15 cellular contexts compared by ENCODE assay signal in the genomic region with DNA sequence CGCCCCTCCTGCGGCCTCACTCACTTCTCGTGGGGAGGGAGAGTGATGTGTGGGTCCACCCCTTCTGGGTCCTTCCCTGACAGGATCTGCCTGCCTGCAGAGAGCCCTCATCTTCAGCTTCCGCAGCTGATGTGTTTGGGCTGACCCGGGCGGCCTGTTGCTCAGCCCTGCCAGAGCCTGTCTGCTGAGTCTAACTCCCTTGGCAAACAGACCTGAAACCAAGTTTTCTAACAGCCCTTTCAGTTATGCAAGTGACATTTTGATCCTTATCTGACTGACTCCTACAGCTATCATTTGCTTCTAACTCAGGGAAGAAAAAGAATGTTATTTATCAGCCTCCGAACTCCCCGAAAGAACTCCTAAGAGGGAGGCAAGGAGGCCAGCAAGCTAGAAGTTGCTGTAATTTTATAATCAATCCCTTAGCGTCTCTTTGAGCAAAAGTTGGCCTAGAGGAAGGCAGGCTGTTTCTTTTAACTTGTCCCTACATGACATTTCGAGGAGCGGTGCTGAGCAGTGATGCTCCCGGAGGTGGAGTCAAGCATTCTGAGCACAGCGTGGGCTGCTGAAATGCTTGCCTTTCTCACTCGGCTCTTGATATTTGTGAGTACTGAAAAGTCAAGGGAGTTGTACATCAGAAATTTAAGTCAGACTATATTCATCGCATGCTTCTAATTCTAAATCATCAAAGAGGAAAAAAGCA. TPM values are rescaled to one million over a fixed set of nuclear protein-coding genes. Genes with fewer than 3 reads are reported as not detected.
A peak's percentile ranks its signal among the peaks of the same experiment; 100 is the strongest.
DNase-seq lines count a peak whose midpoint lies in the region; ATAC-seq, FAIRE-seq and TF ChIP-seq lines count a peak whose summit lies in the region.
"Had no signal": no experiment of that assay in that cellular context is flagged by ENCODE, and none has a peak within 500 bp of the region (broad histone marks: within the 10 kb centered on the region; RNA-seq: fewer than 3 reads in every experiment).

No MANE protein-coding gene starts in this region.

- 55% methylated on average over 15 of the region's 15 CpGs for WGBS in right cardiac atrium
- 23% methylated on average over 15 of the region's 15 CpGs for WGBS in prostate gland
- 75% methylated on average over 14 of the region's 15 CpGs for WGBS in hepatocyte (ENCODE audit: low lambda C conversion rate, missing lambda C conversion rate)

- H3K79me2 ChIP-seq in GM23338 (replicated peaks; ENCODE audit: insufficient read depth) (no peaks in the 10 kb centered on the region; the same call in 1 of the 2 replicates), hepatocyte (no peaks in the 10 kb centered on the region)

- no peak overlapping the region for H3K27ac ChIP-seq in GM23338 (ENCODE audit: low read depth)
- H3K27ac ChIP-seq in caudate nucleus (ENCODE audit: low read depth, low read length) = peak overlapping the region; percentile 45
- no peak overlapping the region for H3K27ac ChIP-seq in right cardiac atrium (ENCODE audit: low read length)
- peak overlapping the region; percentile 47 to 58 for H3K27ac ChIP-seq in prostate gland
- H3K27ac ChIP-seq in hepatocyte = no peak overlapping the region

- H4K20me1 ChIP-seq in GM23338 (replicated peaks; ENCODE audit: insufficient read depth) (no peaks in the 10 kb centered on the region), hepatocyte (ENCODE audit: insufficient read depth, poor library complexity, severe bottlenecking) (no peaks in the 10 kb centered on the region)

- peaks cover 32% of the 10 kb centered on the region for H3K36me3 ChIP-seq in GM23338 (ENCODE audit: insufficient read depth)
- H3K36me3 ChIP-seq in prostate gland = peaks cover 7 to 17% of the 10 kb centered on the region in 2 donors
- peaks cover 5% of the 10 kb centered on the region for H3K36me3 ChIP-seq in hepatocyte (replicated peaks; ENCODE audit: insufficient read depth, low read depth)

- H3K4me1 ChIP-seq in GM23338 (ENCODE audit: insufficient read depth) (peaks cover 12% of the 10 kb centered on the region; the same call in 1 of the 2 replicates), right cardiac atrium (ENCODE audit: control insufficient read depth, insufficient read depth, low read length) (peaks cover 3% of the 10 kb centered on the region), prostate gland (replicated peaks) (peaks cover 3% of the 10 kb centered on the region), hepatocyte (ENCODE audit: insufficient read depth) (no peaks in the 10 kb centered on the region)

- no peak overlapping the region for H2AFZ ChIP-seq in GM23338
- no peak overlapping the region for H2AFZ ChIP-seq in hepatocyte

- H3K4me1 Mint-ChIP-seq in GM23338 = peaks cover 7% of the 10 kb centered on the region

- no peak overlapping the region for H3K4me3 Mint-ChIP-seq in GM23338
- H3K4me3 Mint-ChIP-seq: activated naive CD8-positive, alpha-beta T cell treated with anti-CD3 and anti-CD28 coated beads, Interleukin-2, amount 50 U/mL, for 24 hours had no signal

- intact Hi-C loops in right cardiac atrium (cut with DNase I) = no loop called here
- intact Hi-C loops in prostate gland (cut with DNase I) = loop anchor here (5.0 to 10.0 kb wide), 2 partner anchors 87 to 325 kb away; no protein-coding TSS in a partner anchor

- H3K4me2 ChIP-seq in GM23338 = no peak overlapping the region
- no peak overlapping the region for H3K4me2 ChIP-seq in hepatocyte

- TF ChIP-seq POLR2A in prostate gland (IDR thresholded peaks at IDR 0.05) = no peak

- H3K9me3 Mint-ChIP-seq in GM23338 = peaks cover 6% of the 10 kb centered on the region; the same call in 2 of the 3 replicates
- H3K9me3 Mint-ChIP-seq: activated naive CD8-positive, alpha-beta T cell treated with anti-CD3 and anti-CD28 coated beads, Interleukin-2, amount 50 U/mL, for 24 hours had no signal

- H3K9me3 ChIP-seq in right cardiac atrium (ENCODE audit: control insufficient read depth, low read length) (no peaks in the 10 kb centered on the region), prostate gland (no peaks in the 10 kb centered on the region), hepatocyte (ENCODE audit: low read depth) (no peaks in the 10 kb centered on the region)

- H3K36me3 Mint-ChIP-seq in GM23338 (ENCODE audit: low read depth) = peaks cover 52% of the 10 kb centered on the region

- H3K27me3 ChIP-seq in GM23338 (ENCODE audit: insufficient read depth) = no peaks in the 10 kb centered on the region
- no peaks in the 10 kb centered on the region for H3K27me3 ChIP-seq in right cardiac atrium (ENCODE audit: control insufficient read depth, insufficient read depth)
- no peaks in the 10 kb centered on the region for H3K27me3 ChIP-seq in prostate gland (replicated peaks; ENCODE audit: insufficient read depth)
- H3K27me3 ChIP-seq in hepatocyte = no peaks in the 10 kb centered on the region

- no peak overlapping the region; the same call in 1 of the 2 replicates for H3K27ac Mint-ChIP-seq in GM23338
- H3K27ac Mint-ChIP-seq: activated naive CD8-positive, alpha-beta T cell treated with anti-CD3 and anti-CD28 coated beads, Interleukin-2, amount 50 U/mL, for 24 hours had no signal

- no peak for DNase-seq in GM23338 (ENCODE audit: low spot score)
- DNase-seq in caudate nucleus (lab: John Stamatoyannopoulos, UW) = peak in 42 of 61 donors; percentile 24 to 96 (median 58)
- DNase-seq in right cardiac atrium = peak in 2 of 3 donors; percentile 45 to 67
- DNase-seq in prostate gland (ENCODE audit: low spot score) = peak; percentile 34
- no peak for DNase-seq in hepatocyte (ENCODE audit: low spot score)
- no peak for DNase-seq in activated naive CD4-positive, alpha-beta T cell (lab: John Stamatoyannopoulos, UW)
- no peak for DNase-seq in GM19239 (ENCODE audit: insufficient read length, low spot score)
- DNase-seq: activated CD8-positive, alpha-beta memory T cell treated with anti-CD3 and anti-CD28 coated beads, Interleukin-2, amount 50 U/mL, for 48 hours; activated naive CD8-positive, alpha-beta T cell treated with anti-CD3 and anti-CD28 coated beads, Interleukin-2, amount 50 U/mL, for 24 hours; AML-193; DMS53; Kasumi-1; NCI-H187 treated with DMSO at 0.1 percent for 48 hours; NCI-H774 had no signal

- H3K9me2 ChIP-seq in GM23338 (ENCODE audit: insufficient read depth) = no peaks in the 10 kb centered on the region
- no peaks in the 10 kb centered on the region for H3K9me2 ChIP-seq in hepatocyte (replicated peaks; ENCODE audit: insufficient read depth)

- ATAC-seq in GM23338 (peak; percentile 42; the same call in 2 of the 3 replicates), right cardiac atrium (peak; percentile 56 to 67), GM21529 (IDR thresholded peaks at IDR 0.05; ENCODE audit: unreplicated experiment) (no peak)
- ATAC-seq: activated naive CD8-positive, alpha-beta T cell treated with anti-CD3 and anti-CD28 coated beads, Interleukin-2, amount 50 U/mL, for 24 hours had no signal

- H3K4me3 ChIP-seq in GM23338 = no peak overlapping the region
- no peak overlapping the region for H3K4me3 ChIP-seq in right cardiac atrium (ENCODE audit: low read length)
- no peak overlapping the region for H3K4me3 ChIP-seq in prostate gland
- H3K4me3 ChIP-seq in hepatocyte = no peak overlapping the region

- no peak for TF ChIP-seq CTCF in GM23338 (conservative IDR thresholded peaks at IDR 0.05; ENCODE audit: low read depth in 2 of 2)
- TF ChIP-seq CTCF in prostate gland (IDR thresholded peaks at IDR 0.05) = no peak
- TF ChIP-seq CTCF in hepatocyte (IDR thresholded peaks at IDR 0.05; ENCODE audit: poor library complexity) = no peak

- no peak for FAIRE-seq in GM19239 (lab: Jason Lieb, UNC)

- H3F3A ChIP-seq in GM23338 (replicated peaks; ENCODE audit: low read depth) = no peaks in the 10 kb centered on the region

- H3K27me3 Mint-ChIP-seq in GM23338 (ENCODE audit: insufficient read depth, low read depth, poor library complexity) = peaks cover 1% of the 10 kb centered on the region
- H3K27me3 Mint-ChIP-seq: activated naive CD8-positive, alpha-beta T cell treated with anti-CD3 and anti-CD28 coated beads, Interleukin-2, amount 50 U/mL, for 24 hours had no signal

TF ChIP-seq in GM23338, 12 proteins besides CTCF, POLR2A, EP300 and RAD21:
- TF ChIP-seq ZNF331 (CRISPR knock-in tag; IDR thresholded peaks at IDR 0.05; ENCODE audit: low read depth) = no peak
- no peak for TF ChIP-seq CREB1 (CRISPR knock-in tag; IDR thresholded peaks at IDR 0.05; ENCODE audit: low read depth)
- no peak for TF ChIP-seq STAT1 (IDR thresholded peaks at IDR 0.05; ENCODE audit: unreplicated experiment)
- TF ChIP-seq, protein P1, sequence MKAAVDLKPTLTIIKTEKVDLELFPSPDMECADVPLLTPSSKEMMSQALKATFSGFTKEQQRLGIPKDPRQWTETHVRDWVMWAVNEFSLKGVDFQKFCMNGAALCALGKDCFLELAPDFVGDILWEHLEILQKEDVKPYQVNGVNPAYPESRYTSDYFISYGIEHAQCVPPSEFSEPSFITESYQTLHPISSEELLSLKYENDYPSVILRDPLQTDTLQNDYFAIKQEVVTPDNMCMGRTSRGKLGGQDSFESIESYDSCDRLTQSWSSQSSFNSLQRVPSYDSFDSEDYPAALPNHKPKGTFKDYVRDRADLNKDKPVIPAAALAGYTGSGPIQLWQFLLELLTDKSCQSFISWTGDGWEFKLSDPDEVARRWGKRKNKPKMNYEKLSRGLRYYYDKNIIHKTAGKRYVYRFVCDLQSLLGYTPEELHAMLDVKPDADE (IDR thresholded peaks at IDR 0.05) = no peak
- no peak for TF ChIP-seq POLR2AphosphoS5 (IDR thresholded peaks at IDR 0.05; ENCODE audit: low read depth)
TF ChIP-seq in GM23338: peak in this region for 0.

RNA-seq across cellular contexts. Expression of gene CACNA2D4, which starts 31.5 kb away (rescaled TPM):
- 0.07 TPM in 1 of 2 replicates, not detected in the other for total RNA-seq in GM23338 (2014; rRNA removed; shearing (Covaris generic))
- 0.24 TPM in 1 of 2 replicates, not detected in the other for polyA plus RNA-seq in GM23338 (2016; fragmentation: Nextera tagmentation; extraction: Ambion mirVana)
- 1 to 10 TPM; 1.0 to 3.0 (median 1.9) TPM for total RNA-seq in right cardiac atrium
- polyA plus RNA-seq in right cardiac atrium = 1.2 TPM
- 1 to 10 TPM; 1.4 to 9.4 TPM for total RNA-seq in prostate gland
- 1.3 and 4.7 TPM in 2 replicates for total RNA-seq in hepatocyte
- 2.1 and 5.7 TPM in 2 replicates for polyA plus RNA-seq in hepatocyte

RNA-seq across cellular contexts. Expression of gene DCP1B, which starts 54.3 kb away (rescaled TPM):
- 28.6 and 29.8 TPM in 2 replicates for total RNA-seq in GM23338 (2014; rRNA removed; shearing (Covaris generic))
- polyA plus RNA-seq in GM23338 (2016; fragmentation: Nextera tagmentation; extraction: Ambion mirVana) (18.9 and 24.4 TPM in 2 replicates), right cardiac atrium (3.4 TPM), hepatocyte (16.7 and 20.9 TPM in 2 replicates)
- total RNA-seq in right cardiac atrium (1 to 10 TPM; 3.5 to 4.8 (median 3.6) TPM), prostate gland (10 to 100 TPM; 20.1 to 31.9 TPM), hepatocyte (13.4 and 22.8 TPM in 2 replicates)

Comparison
In these comparisons a context has a peak if more than half of its experiments do, and no peak if none do; other contexts are left out.
1. DNase-seq: peak in caudate nucleus (42 of 61), right cardiac atrium (2 of 3) and prostate gland (single experiment); none in GM23338 (single experiment), hepatocyte (single experiment), activated naive CD4-positive, alpha-beta T cell (0 of 4) and GM19239 (single experiment).
2. H3K27ac ChIP-seq: peak in caudate nucleus (single experiment) and prostate gland (2 of 2); none in GM23338 (single experiment), right cardiac atrium (single experiment) and hepatocyte (single experiment).